ENCODE assay signal across 23 cellular contexts in genomic region chr14:91215381-91215780, GRCh38. TPM values are rescaled to one million over a fixed set of nuclear protein-coding genes. Genes with fewer than 3 reads are reported as not detected.
"Had no signal": no experiment of that assay in that cellular context is flagged by ENCODE, and none has a peak within 500 bp of the region (broad histone marks: within the 10 kb centered on the region; RNA-seq: fewer than 3 reads in every experiment).

No MANE protein-coding gene starts in this region.

- H3K27me3 Mint-ChIP-seq: activated naive CD4-positive, alpha-beta T cell treated with anti-CD3 and anti-CD28 coated beads, Interleukin-2, amount 10 ng/mL, durations not matched to agents 7 days and 5 days; activated naive CD8-positive, alpha-beta T cell treated with anti-CD3 and anti-CD28 coated beads for 36 hours had no signal

- FAIRE-seq: RCC 7860 had no signal

- H3K27me3 ChIP-seq: brain microvascular endothelial cell, cardiac muscle cell had no signal

- ATAC-seq: activated CD4-positive, CD25-positive, alpha-beta regulatory T cell treated with anti-CD3 and anti-CD28 coated beads, Interleukin-2, amount 50 U/mL, for 24 hours; activated T-cell treated with anti-CD3 and anti-CD28 coated beads, Interleukin-2, amount 50 U/mL, for 4 hours; PC-3 had no signal

- DNase-seq: activated CD4-positive, alpha-beta T cell treated with anti-CD3 and anti-CD28 coated beads for 4 hours; activated CD4-positive, alpha-beta T cell treated with anti-CD3 and anti-CD28 coated beads, Interleukin-2, amount 50 U/mL, for 4 hours; activated CD8-positive, alpha-beta memory T cell treated with anti-CD3 and anti-CD28 coated beads for 24 hours; activated gamma-delta T cell treated with Interleukin-2 at 50 U/mL for 16 hours; activated naive CD4-positive, alpha-beta T cell treated with anti-CD3 and anti-CD28 coated beads, Interleukin-2, amount 10 ng/mL, durations not matched to agents 7 days and 5 days; activated naive CD8-positive, alpha-beta T cell treated with anti-CD3 and anti-CD28 coated beads for 36 hours; activated T-cell treated with anti-CD3 and anti-CD28 coated beads, Interleukin-2, amount 50 U/mL, for 4 hours; brain microvascular endothelial cell; Karpas-422; MM.1S; NCI-H1105; NCI-H1436; NCI-H1694 treated with DMSO at 0.1 percent for 48 hours; NCI-H2029 treated with DMSO at 0.1 percent for 48 hours; NCI-H345; NCI-H510A; NCI-H69; PC-3; SHP77 treated with DMSO at 0.1 percent for 48 hours had no signal

- H3K27ac Mint-ChIP-seq: activated naive CD4-positive, alpha-beta T cell treated with anti-CD3 and anti-CD28 coated beads, Interleukin-2, amount 10 ng/mL, durations not matched to agents 7 days and 5 days; activated naive CD8-positive, alpha-beta T cell treated with anti-CD3 and anti-CD28 coated beads for 36 hours had no signal

- H3K4me3 Mint-ChIP-seq: activated naive CD4-positive, alpha-beta T cell treated with anti-CD3 and anti-CD28 coated beads, Interleukin-2, amount 10 ng/mL, durations not matched to agents 7 days and 5 days; activated naive CD8-positive, alpha-beta T cell treated with anti-CD3 and anti-CD28 coated beads for 36 hours; activated T-cell treated with anti-CD3 and anti-CD28 coated beads, Interleukin-2, amount 50 U/mL, for 4 hours had no signal

- H3K4me3 ChIP-seq: cardiac muscle cell had no signal

- H3K36me3 ChIP-seq: brain microvascular endothelial cell had no signal

- H3K9me3 Mint-ChIP-seq: activated naive CD4-positive, alpha-beta T cell treated with anti-CD3 and anti-CD28 coated beads, Interleukin-2, amount 10 ng/mL, durations not matched to agents 7 days and 5 days; activated naive CD8-positive, alpha-beta T cell treated with anti-CD3 and anti-CD28 coated beads for 36 hours; activated T-cell treated with anti-CD3 and anti-CD28 coated beads, Interleukin-2, amount 50 U/mL, for 4 hours had no signal

- H3K27ac ChIP-seq: brain microvascular endothelial cell, cardiac muscle cell had no signal

RNA-seq across cellular contexts. Expression of gene GPR68, which starts 29.1 kb away (rescaled TPM):
- total RNA-seq: SK-MEL-5 had no signal
